13 cellular contexts compared by ENCODE assay signal in the genomic region with DNA sequence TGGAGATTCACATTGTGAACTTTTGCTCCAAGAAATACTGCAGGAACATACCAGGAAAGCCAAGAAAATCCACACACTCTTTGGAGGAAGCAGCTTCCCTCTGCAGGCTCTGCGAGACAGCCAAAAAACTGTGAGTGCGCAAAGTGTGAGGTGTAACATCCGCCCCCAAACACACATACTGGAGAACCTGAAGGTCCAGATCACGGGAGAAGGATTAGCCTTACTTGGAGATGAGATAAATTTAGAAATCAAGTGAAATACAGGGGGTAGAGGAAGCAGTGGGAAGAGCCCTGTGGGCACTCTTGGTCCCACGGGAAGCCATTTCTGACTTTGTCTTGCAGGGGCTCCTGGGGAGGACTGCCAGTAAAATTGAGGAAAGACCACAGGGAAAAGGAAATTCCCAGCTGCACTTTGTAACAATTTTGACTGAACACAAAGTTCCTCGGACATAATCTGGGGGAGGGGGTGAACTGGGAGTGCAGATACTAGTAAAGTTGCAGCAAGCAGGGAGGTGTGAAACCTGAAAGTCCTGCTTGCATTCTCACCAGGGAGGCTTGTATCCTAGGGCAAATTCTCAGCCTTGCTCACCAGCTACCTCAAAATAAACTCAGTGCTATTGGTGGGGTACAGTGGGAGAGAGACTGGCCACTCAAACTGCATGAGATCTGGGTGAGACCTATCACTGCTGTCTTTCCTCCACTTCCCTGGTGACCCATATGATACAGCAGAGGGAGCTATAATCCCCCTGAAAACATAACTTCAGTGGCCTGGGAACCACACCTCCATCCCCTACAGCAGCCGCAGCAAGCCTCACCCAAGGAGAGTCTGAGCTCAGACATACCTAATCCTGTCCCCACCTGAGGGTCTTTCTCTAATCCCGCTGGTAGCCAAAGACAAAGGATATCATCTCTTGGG.
DNase-seq lines count a peak whose midpoint lies in the region; ATAC-seq and TF ChIP-seq lines count a peak whose summit lies in the region.
"Had no signal": no experiment of that assay in that cellular context is flagged by ENCODE, and none has a peak within 500 bp of the region (broad histone marks: within the 10 kb centered on the region; RNA-seq: fewer than 3 reads in every experiment).

No MANE protein-coding gene starts in this region.

- 26% methylated on average over 8 of the region's 8 CpGs for WGBS in mammary epithelial cell (ENCODE audit: low coverage, missing lambda C conversion rate)
- 76% methylated on average over 7 of the region's 8 CpGs for WGBS in right lobe of liver (ENCODE audit: insufficient coverage, low coverage, low lambda C conversion rate, missing lambda C conversion rate)

- no peak for TF ChIP-seq EP300 in Ishikawa (IDR thresholded peaks at IDR 0.05; ENCODE audit: borderline replicate concordance)

- intact Hi-C loops in mammary epithelial cell (cut with micrococcal nuclease) (no loop called here), right lobe of liver (cut with DNase I) (no loop called here)

- H3K4me2 ChIP-seq in mammary epithelial cell (ENCODE audit: insufficient read depth, low read depth, low read length), result no peak overlapping the region

- H3K4me3 ChIP-seq in mammary epithelial cell (replicated peaks in 1 of 3; ENCODE audit: insufficient read depth in 1 of 3, low read depth in 2 of 3, low read length in 3 of 3), result no peak overlapping the region
- H3K4me3 ChIP-seq in right lobe of liver, result no peak overlapping the region
- no peak overlapping the region for H3K4me3 ChIP-seq in foreskin fibroblast (ENCODE audit: low read depth in 1 of 2, low read length in 2 of 2)
- H3K4me3 ChIP-seq: psoas muscle had no signal

- no peaks in the 10 kb centered on the region for H3K27me3 ChIP-seq in mammary epithelial cell (ENCODE audit: insufficient read depth, low read length)
- no peaks in the 10 kb centered on the region for H3K27me3 ChIP-seq in right lobe of liver

- H3K9ac ChIP-seq in mammary epithelial cell (ENCODE audit: insufficient read depth, low read length), result no peak overlapping the region

- H2AFZ ChIP-seq in mammary epithelial cell (ENCODE audit: low read depth, low read length), result peak overlapping the region; percentile 76

- TF ChIP-seq CTCF in mammary epithelial cell (conservative IDR thresholded peaks at IDR 0.05 in 1 of 2, IDR thresholded peaks at IDR 0.05 in 1 of 2; ENCODE audit: extremely low read depth in 1 of 2, insufficient read depth in 1 of 2, low read depth in 1 of 2, low read length in 2 of 2) (peak; percentile 21 to 29), right lobe of liver (IDR thresholded peaks at IDR 0.05) (peak in 3 of 4 donors; percentile 8 to 35 (median 14)), foreskin fibroblast (IDR thresholded peaks at IDR 0.05; ENCODE audit: low read depth, low read length) (no peak)

- no peaks in the 10 kb centered on the region for H3K36me3 ChIP-seq in mammary epithelial cell (ENCODE audit: insufficient read depth, low read length)
- H3K36me3 ChIP-seq in right lobe of liver, result no peaks in the 10 kb centered on the region

- CTCF ChIA-PET in mammary epithelial cell (lab: Charles Lee; ENCODE audit: low non-redundant PET), result no interaction called here

- peak; percentile 39 for TF ChIP-seq RAD21 in Ishikawa (IDR thresholded peaks at IDR 0.05; ENCODE audit: low read depth)

- ATAC-seq in right lobe of liver, result peak; percentile 39 to 64 (median 57)
- ATAC-seq in GM18511 (IDR thresholded peaks at IDR 0.05; ENCODE audit: unreplicated experiment), result no peak
- ATAC-seq: psoas muscle had no signal

- no peaks in the 10 kb centered on the region for H3K4me1 ChIP-seq in mammary epithelial cell (ENCODE audit: insufficient read depth, low read length)
- H3K4me1 ChIP-seq in right lobe of liver, result no peaks in the 10 kb centered on the region
- H3K4me1 ChIP-seq: psoas muscle had no signal

- H3K9me3 ChIP-seq in mammary epithelial cell (replicated peaks; ENCODE audit: insufficient read depth, low read length) (no peaks in the 10 kb centered on the region), right lobe of liver (no peaks in the 10 kb centered on the region)

- no TSS peak for BruUV-seq in mammary epithelial cell (replicated peaks; lab: Mats Ljungman, UMichigan)

- H3K79me2 ChIP-seq in mammary epithelial cell (ENCODE audit: insufficient read depth, low read length), result no peaks in the 10 kb centered on the region

- DNase-seq in EH (ENCODE audit: low read depth), result peak; percentile 12
- peak; percentile 9 for DNase-seq in mammary epithelial cell
- no peak for DNase-seq in right lobe of liver
- DNase-seq in foreskin fibroblast, result no peak
- DNase-seq in SIG-M5 (lab: John Stamatoyannopoulos, UW), result no peak
- DNase-seq in GF-D8 (lab: John Stamatoyannopoulos, UW), result no peak
- DNase-seq: activated CD8-positive, alpha-beta memory T cell treated with anti-CD3 and anti-CD28 coated beads, Interleukin-2, amount 50 U/mL, for 48 hours; CD8-positive, alpha-beta memory T cell; effector CD4-positive, alpha-beta T cell; psoas muscle; stimulated activated naive CD4-positive, alpha-beta T cell treated with Interleukin-2 at 50 U/mL for 16 hours had no signal

- H4K20me1 ChIP-seq in mammary epithelial cell (ENCODE audit: insufficient read depth, low read length), result no peaks in the 10 kb centered on the region

- H3K27ac ChIP-seq in mammary epithelial cell (ENCODE audit: insufficient read depth, low read depth, low read length) (no peak overlapping the region), right lobe of liver (no peak overlapping the region)
- H3K27ac ChIP-seq: psoas muscle had no signal

- TF ChIP-seq POLR2A in right lobe of liver (IDR thresholded peaks at IDR 0.05), result no peak

- dilution Hi-C loops in mammary epithelial cell (cut with HindIII; ENCODE audit: low sequenced_read_pairs), result loop anchor here (25.0 kb wide), 1 partner anchor 556 kb away; no protein-coding TSS in a partner anchor

- in situ Hi-C loops in mammary epithelial cell (cut with MboI; ENCODE audit: low sequenced_read_pairs in 2 of 2), result no loop called here

TF ChIP-seq in Ishikawa, 13 proteins besides CTCF, POLR2A, EP300 and RAD21:
- TF ChIP-seq TCF12 (IDR thresholded peaks at IDR 0.05; ENCODE audit: low read depth), result no peak
- no peak for TF ChIP-seq MAX (IDR thresholded peaks at IDR 0.05)
- no peak for TF ChIP-seq YY1 (IDR thresholded peaks at IDR 0.05; ENCODE audit: low read depth)
- no peak for TF ChIP-seq TEAD4 (IDR thresholded peaks at IDR 0.05)
- TF ChIP-seq, protein P1, sequence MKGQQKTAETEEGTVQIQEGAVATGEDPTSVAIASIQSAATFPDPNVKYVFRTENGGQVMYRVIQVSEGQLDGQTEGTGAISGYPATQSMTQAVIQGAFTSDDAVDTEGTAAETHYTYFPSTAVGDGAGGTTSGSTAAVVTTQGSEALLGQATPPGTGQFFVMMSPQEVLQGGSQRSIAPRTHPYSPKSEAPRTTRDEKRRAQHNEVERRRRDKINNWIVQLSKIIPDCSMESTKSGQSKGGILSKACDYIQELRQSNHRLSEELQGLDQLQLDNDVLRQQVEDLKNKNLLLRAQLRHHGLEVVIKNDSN (IDR thresholded peaks at IDR 0.05), result no peak
- TF ChIP-seq TAF1 (IDR thresholded peaks at IDR 0.05; ENCODE audit: low read depth), result no peak
- no peak for TF ChIP-seq ZBTB7A (IDR thresholded peaks at IDR 0.05; ENCODE audit: low read depth)
- TF ChIP-seq NFIC (IDR thresholded peaks at IDR 0.05), result no peak
- no peak for TF ChIP-seq FOXM1 (IDR thresholded peaks at IDR 0.05; ENCODE audit: borderline replicate concordance, low read depth)
- no peak for TF ChIP-seq EGR1 (IDR thresholded peaks at IDR 0.05)
- no peak for TF ChIP-seq CEBPB (IDR thresholded peaks at IDR 0.05)
- TF ChIP-seq, protein P2, sequence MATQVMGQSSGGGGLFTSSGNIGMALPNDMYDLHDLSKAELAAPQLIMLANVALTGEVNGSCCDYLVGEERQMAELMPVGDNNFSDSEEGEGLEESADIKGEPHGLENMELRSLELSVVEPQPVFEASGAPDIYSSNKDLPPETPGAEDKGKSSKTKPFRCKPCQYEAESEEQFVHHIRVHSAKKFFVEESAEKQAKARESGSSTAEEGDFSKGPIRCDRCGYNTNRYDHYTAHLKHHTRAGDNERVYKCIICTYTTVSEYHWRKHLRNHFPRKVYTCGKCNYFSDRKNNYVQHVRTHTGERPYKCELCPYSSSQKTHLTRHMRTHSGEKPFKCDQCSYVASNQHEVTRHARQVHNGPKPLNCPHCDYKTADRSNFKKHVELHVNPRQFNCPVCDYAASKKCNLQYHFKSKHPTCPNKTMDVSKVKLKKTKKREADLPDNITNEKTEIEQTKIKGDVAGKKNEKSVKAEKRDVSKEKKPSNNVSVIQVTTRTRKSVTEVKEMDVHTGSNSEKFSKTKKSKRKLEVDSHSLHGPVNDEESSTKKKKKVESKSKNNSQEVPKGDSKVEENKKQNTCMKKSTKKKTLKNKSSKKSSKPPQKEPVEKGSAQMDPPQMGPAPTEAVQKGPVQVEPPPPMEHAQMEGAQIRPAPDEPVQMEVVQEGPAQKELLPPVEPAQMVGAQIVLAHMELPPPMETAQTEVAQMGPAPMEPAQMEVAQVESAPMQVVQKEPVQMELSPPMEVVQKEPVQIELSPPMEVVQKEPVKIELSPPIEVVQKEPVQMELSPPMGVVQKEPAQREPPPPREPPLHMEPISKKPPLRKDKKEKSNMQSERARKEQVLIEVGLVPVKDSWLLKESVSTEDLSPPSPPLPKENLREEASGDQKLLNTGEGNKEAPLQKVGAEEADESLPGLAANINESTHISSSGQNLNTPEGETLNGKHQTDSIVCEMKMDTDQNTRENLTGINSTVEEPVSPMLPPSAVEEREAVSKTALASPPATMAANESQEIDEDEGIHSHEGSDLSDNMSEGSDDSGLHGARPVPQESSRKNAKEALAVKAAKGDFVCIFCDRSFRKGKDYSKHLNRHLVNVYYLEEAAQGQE (IDR thresholded peaks at IDR 0.05; ENCODE audit: low read depth), result no peak

Comparison
In these comparisons a context has a peak if more than half of its experiments do, and no peak if none do; other contexts are left out.
1. DNase-seq: peak in EH (single experiment) and mammary epithelial cell (single experiment); none in right lobe of liver (0 of 3), foreskin fibroblast (0 of 2), SIG-M5 (single experiment) and GF-D8 (single experiment).